22 cellular contexts compared by ENCODE assay signal in genomic region chr3:35439626-35440025, GRCh38.
"Had no signal": no experiment of that assay in that cellular context is flagged by ENCODE, and none has a peak within 500 bp of the region (broad histone marks: within the 10 kb centered on the region; RNA-seq: fewer than 3 reads in every experiment).

No MANE protein-coding gene starts in this region.

- H3K9ac ChIP-seq: neural progenitor cell had no signal

- ATAC-seq: activated CD4-positive, CD25-positive, alpha-beta regulatory T cell treated with anti-CD3 and anti-CD28 coated beads, Interleukin-2, amount 50 U/mL, for 24 hours; activated T-cell treated with anti-CD3 and anti-CD28 coated beads, Interleukin-2, amount 50 U/mL, for 72 hours; heart right ventricle; left lung; naive thymus-derived CD8-positive, alpha-beta T cell had no signal

- H3K4me1 ChIP-seq: heart right ventricle, left lung, neural progenitor cell, spleen had no signal

- H3K36me3 ChIP-seq: heart right ventricle, left lung, neural progenitor cell, spleen, thoracic aorta had no signal

- H3K27ac ChIP-seq: coronary artery, epithelial cell of prostate, heart right ventricle, left lung, neural progenitor cell, spleen, thoracic aorta had no signal

- H3K4me3 Mint-ChIP-seq: activated CD4-positive, alpha-beta memory T cell treated with anti-CD3 and anti-CD28 coated beads, Interleukin-2, amount 10 ng/mL, durations not matched to agents 7 days and 5 days; activated CD4-positive, alpha-beta T cell treated with anti-CD3 and anti-CD28 coated beads, Interleukin-2, amount 10 ng/mL, durations not matched to agents 24 days and 14 days; activated naive CD4-positive, alpha-beta T cell treated with anti-CD3 and anti-CD28 coated beads, Interleukin-2, amount 10 ng/mL, durations not matched to agents 7 days and 5 days; activated T-cell treated with anti-CD3 and anti-CD28 coated beads, Interleukin-2, amount 50 U/mL, for 72 hours; mesothelial cell of epicardium; naive thymus-derived CD8-positive, alpha-beta T cell; neural progenitor cell had no signal

- H3K36me3 Mint-ChIP-seq: activated naive CD4-positive, alpha-beta T cell treated with anti-CD3 and anti-CD28 coated beads, Interleukin-2, amount 10 ng/mL, durations not matched to agents 7 days and 5 days; mesothelial cell of epicardium; naive thymus-derived CD8-positive, alpha-beta T cell; neural progenitor cell had no signal

- H3K4me3 ChIP-seq: coronary artery, heart right ventricle, left lung, lung, neural progenitor cell, spleen, thoracic aorta had no signal

- H3K4me1 Mint-ChIP-seq: activated CD4-positive, alpha-beta memory T cell treated with anti-CD3 and anti-CD28 coated beads, Interleukin-2, amount 10 ng/mL, durations not matched to agents 7 days and 5 days; activated CD4-positive, alpha-beta T cell treated with anti-CD3 and anti-CD28 coated beads, Interleukin-2, amount 10 ng/mL, durations not matched to agents 24 days and 14 days; activated naive CD4-positive, alpha-beta T cell treated with anti-CD3 and anti-CD28 coated beads, Interleukin-2, amount 10 ng/mL, durations not matched to agents 7 days and 5 days; naive thymus-derived CD8-positive, alpha-beta T cell; neural progenitor cell had no signal

- FAIRE-seq: bronchial epithelial cell had no signal

- H3K27ac Mint-ChIP-seq: activated CD4-positive, alpha-beta memory T cell treated with anti-CD3 and anti-CD28 coated beads, Interleukin-2, amount 10 ng/mL, durations not matched to agents 7 days and 5 days; activated CD4-positive, alpha-beta T cell treated with anti-CD3 and anti-CD28 coated beads, Interleukin-2, amount 10 ng/mL, durations not matched to agents 24 days and 14 days; activated naive CD4-positive, alpha-beta T cell treated with anti-CD3 and anti-CD28 coated beads, Interleukin-2, amount 10 ng/mL, durations not matched to agents 7 days and 5 days; activated T-cell treated with anti-CD3 and anti-CD28 coated beads, Interleukin-2, amount 50 U/mL, for 72 hours; mesothelial cell of epicardium; naive thymus-derived CD8-positive, alpha-beta T cell; neural progenitor cell had no signal

- H3K27me3 ChIP-seq: heart right ventricle, left lung, neural progenitor cell, spleen had no signal

- H3K4me2 ChIP-seq: neural progenitor cell had no signal

- H3K27me3 Mint-ChIP-seq: activated CD4-positive, alpha-beta memory T cell treated with anti-CD3 and anti-CD28 coated beads, Interleukin-2, amount 10 ng/mL, durations not matched to agents 7 days and 5 days; activated CD4-positive, alpha-beta T cell treated with anti-CD3 and anti-CD28 coated beads, Interleukin-2, amount 10 ng/mL, durations not matched to agents 24 days and 14 days; activated naive CD4-positive, alpha-beta T cell treated with anti-CD3 and anti-CD28 coated beads, Interleukin-2, amount 10 ng/mL, durations not matched to agents 7 days and 5 days; naive thymus-derived CD8-positive, alpha-beta T cell had no signal

- H3K9me3 ChIP-seq: thoracic aorta had no signal

- DNase-seq: activated CD4-positive, alpha-beta memory T cell treated with anti-CD3 and anti-CD28 coated beads, Interleukin-2, amount 10 ng/mL, durations not matched to agents 7 days and 5 days; activated CD4-positive, alpha-beta T cell treated with anti-CD3 and anti-CD28 coated beads, Interleukin-2, amount 10 ng/mL, durations not matched to agents 24 days and 14 days; activated effector memory CD4-positive, alpha-beta T cell treated with anti-CD3 and anti-CD28 coated beads, Interleukin-2, amount 50 U/mL, for 16 hours; activated naive CD4-positive, alpha-beta T cell treated with anti-CD3 and anti-CD28 coated beads, Interleukin-2, amount 10 ng/mL, durations not matched to agents 7 days and 5 days; activated T-cell treated with anti-CD3 and anti-CD28 coated beads, Interleukin-2, amount 50 U/mL, for 72 hours; amygdala; heart right ventricle; kidney glomerular epithelial cell; left lung; naive thymus-derived CD8-positive, alpha-beta T cell; spleen; stimulated activated CD4-positive, alpha-beta T cell treated with anti-CD3 and anti-CD28 coated beads, Interleukin-4, amount 100 ng/mL, for 1 hour; stimulated activated naive CD4-positive, alpha-beta T cell; T-helper 1 cell had no signal

- H3K9me3 Mint-ChIP-seq: activated CD4-positive, alpha-beta T cell treated with anti-CD3 and anti-CD28 coated beads, Interleukin-2, amount 10 ng/mL, durations not matched to agents 24 days and 14 days; activated naive CD4-positive, alpha-beta T cell treated with anti-CD3 and anti-CD28 coated beads, Interleukin-2, amount 10 ng/mL, durations not matched to agents 7 days and 5 days; neural progenitor cell had no signal
